8 cellular contexts compared by ENCODE assay signal in the genomic region with DNA sequence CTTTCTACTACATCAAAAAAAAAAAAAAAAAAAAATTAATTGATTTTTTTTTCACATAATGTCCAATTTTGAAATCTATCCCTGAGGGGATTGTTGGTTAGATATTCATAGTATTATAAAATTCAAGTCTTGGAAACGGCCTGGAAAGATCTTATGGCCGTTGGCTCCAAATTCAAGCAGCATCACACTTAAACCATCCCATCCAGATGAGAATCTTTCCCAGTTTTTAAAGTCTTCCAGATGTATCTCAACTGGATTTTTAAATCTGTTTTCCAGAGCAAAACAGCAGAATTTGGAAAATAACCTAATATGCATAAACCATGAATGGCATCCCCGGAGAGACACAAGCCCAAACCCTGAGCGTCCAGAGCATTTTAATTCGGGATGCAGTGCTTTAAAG.
"Had no signal": no experiment of that assay in that cellular context is flagged by ENCODE, and none has a peak within 500 bp of the region (broad histone marks: within the 10 kb centered on the region; RNA-seq: fewer than 3 reads in every experiment).

No MANE protein-coding gene starts in this region.

- H2AFZ ChIP-seq: GM23248 had no signal

- ATAC-seq: HCT116, K562 had no signal

- H3K36me3 ChIP-seq: HAP-1 had no signal

- H3K9me3 ChIP-seq: HAP-1 had no signal

- H3K27ac ChIP-seq: GM23248 had no signal

- H3K4me3 ChIP-seq: GM23248, HAP-1, K562 had no signal

- DNase-seq: GM23248, GOT3, H7, HFFc6, IMR-90 had no signal

- H3K9ac ChIP-seq: GM23248 had no signal
